1 cellular context compared by ENCODE assay signal in genomic region chr2:200773083-200773482, GRCh38.
TF ChIP-seq lines count a peak whose summit lies in the region.

No MANE protein-coding gene starts in this region.

TF ChIP-seq in HCT116, 20 proteins besides CTCF, POLR2A, EP300 and RAD21:
- peak; percentile 95 for TF ChIP-seq CBX3 (IDR thresholded peaks at IDR 0.05; ENCODE audit: low read depth)
- no peak for TF ChIP-seq ZFX (IDR thresholded peaks at IDR 0.05)
